Comparison of ENCODE assay signal across 29 cellular contexts in the genomic region with DNA sequence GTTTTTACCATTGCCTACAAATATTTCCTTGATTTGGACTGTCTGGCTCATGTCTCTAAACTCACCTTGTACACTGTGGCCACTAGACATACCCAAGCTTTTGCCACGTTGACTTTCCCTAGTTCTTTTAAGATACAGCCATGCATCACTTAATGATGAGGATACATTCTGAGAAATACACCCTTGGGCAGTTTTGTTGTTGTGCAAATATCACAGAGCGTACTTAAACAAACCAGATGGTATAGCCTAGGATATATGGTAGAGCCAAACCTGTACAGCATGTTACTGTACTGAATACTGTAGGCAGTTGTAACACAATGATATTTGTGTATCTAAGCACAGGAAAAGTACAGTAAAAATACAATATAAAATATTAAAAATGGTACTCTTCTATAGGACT. TPM values are rescaled to one million over a fixed set of nuclear protein-coding genes. Genes with fewer than 3 reads are reported as not detected.
"Had no signal": no experiment of that assay in that cellular context is flagged by ENCODE, and none has a peak within 500 bp of the region (broad histone marks: within the 10 kb centered on the region; RNA-seq: fewer than 3 reads in every experiment).

No MANE protein-coding gene starts in this region.

- H3K36me3 ChIP-seq: adrenal gland, neutrophil, ovary, prostate gland had no signal

- ATAC-seq: body of pancreas; heart left ventricle; stimulated activated effector memory CD8-positive, alpha-beta T cell treated with anti-CD3 and anti-CD28 coated beads, Interleukin-12 subunit alpha, Interleukin-12 subunit beta, amount 100 ng/mL, for 72 hours had no signal

- H3K4me3 ChIP-seq: adrenal gland, body of pancreas, heart left ventricle, ovary, prostate gland, vagina had no signal

- H3K4me1 ChIP-seq: adrenal gland, prostate gland had no signal

- DNase-seq: activated CD4-positive, alpha-beta memory T cell treated with anti-CD3 and anti-CD28 coated beads for 36 hours; activated CD4-positive, alpha-beta T cell treated with anti-CD3 and anti-CD28 coated beads, Interleukin-2, amount 10 ng/mL, durations not matched to agents 24 days and 14 days; activated CD4-positive, CD25-positive, alpha-beta regulatory T cell treated with anti-CD3 and anti-CD28 coated beads, Interleukin-2, amount 50 U/mL, for 72 hours; activated CD8-positive, alpha-beta memory T cell treated with anti-CD3 and anti-CD28 coated beads, Interleukin-2, amount 50 U/mL, for 4 hours; activated effector memory CD4-positive, alpha-beta T cell treated with anti-CD3 and anti-CD28 coated beads, Interleukin-2, amount 50 U/mL, for 16 hours; activated naive CD4-positive, alpha-beta T cell treated with anti-CD3 and anti-CD28 coated beads for 36 hours; activated naive CD8-positive, alpha-beta T cell treated with anti-CD3 and anti-CD28 coated beads for 36 hours; activated T-cell treated with anti-CD3 and anti-CD28 coated beads, Interleukin-2, amount 50 U/mL, for 1 hour; adrenal gland; aorta; body of pancreas; effector CD8-positive, alpha-beta T cell; erythroblast; foreskin fibroblast; heart left ventricle; mesendoderm; naive B cell; nephron progenitor cell; ovary; sigmoid colon; small intestine; stimulated activated CD4-positive, alpha-beta T cell treated with anti-CD3 and anti-CD28 coated beads, Interleukin-4, amount 100 ng/mL, for 24 hours; substantia nigra; T-helper 2 cell had no signal

- H3K9me3 ChIP-seq: adrenal gland, body of pancreas, heart left ventricle, neutrophil, ovary, prostate gland, sigmoid colon, vagina had no signal

- H3K27ac ChIP-seq: adrenal gland, body of pancreas, heart left ventricle, neutrophil, ovary, prostate gland, vagina had no signal

RNA-seq across cellular contexts. Expression of a gene that starts 5.5 kb away (rescaled TPM):
- total RNA-seq: activated T-helper 1 cell treated with anti-CD3 and anti-CD28 coated beads, Interleukin-12 subunit alpha, Interleukin-12 subunit beta, Interleukin-2, Interleukin-4 antibody, amounts not matched to agents 30 ng/mL and 10 ng/mL and 1 ng/mL, durations not matched to agents 14 hours and 24 hours and 36 hours had no signal
